12 cellular contexts compared by ENCODE assay signal in genomic region chr19:48772503-48772953, GRCh38. TPM values are rescaled to one million over a fixed set of nuclear protein-coding genes. Genes with fewer than 3 reads are reported as not detected.
DNase-seq lines count a peak whose midpoint lies in the region; ATAC-seq and TF ChIP-seq lines count a peak whose summit lies in the region.
"Had no signal": no experiment of that assay in that cellular context is flagged by ENCODE, and none has a peak within 500 bp of the region (broad histone marks: within the 10 kb centered on the region; RNA-seq: fewer than 3 reads in every experiment).

No MANE protein-coding gene starts in this region.

- no peaks in the 10 kb centered on the region for H3K9me3 ChIP-seq in left lung
- H3K9me3 ChIP-seq in upper lobe of left lung, result no peaks in the 10 kb centered on the region
- H3K9me3 ChIP-seq in Peyer's patch, result no peaks in the 10 kb centered on the region

- peak; percentile 47 for ATAC-seq in left lung
- ATAC-seq in upper lobe of left lung (ENCODE audit: low FRiP score in 2 of 2), result peak; percentile 4 to 12
- ATAC-seq in GM18498 (IDR thresholded peaks at IDR 0.05; ENCODE audit: unreplicated experiment), result no peak

- H3K36me3 ChIP-seq in left lung (no peaks in the 10 kb centered on the region), upper lobe of left lung (no peaks in the 10 kb centered on the region), Peyer's patch (no peaks in the 10 kb centered on the region)

- H3K4me3 ChIP-seq in left lung, result no peak overlapping the region
- H3K4me3 ChIP-seq in upper lobe of left lung, result no peak overlapping the region
- H3K4me3 ChIP-seq in Peyer's patch, result no peak overlapping the region
- H3K4me3 ChIP-seq: smooth muscle cell had no signal

- WGBS in upper lobe of left lung, 2 donors, result 44 to 67% methylated on average over 13 of the region's 13 CpGs

- no peak for TF ChIP-seq CTCF in left lung (IDR thresholded peaks at IDR 0.05)
- no peak for TF ChIP-seq CTCF in upper lobe of left lung (IDR thresholded peaks at IDR 0.05)
- TF ChIP-seq CTCF in Peyer's patch (IDR thresholded peaks at IDR 0.05), result no peak

- no peak for TF ChIP-seq POLR2A in upper lobe of left lung (IDR thresholded peaks at IDR 0.05)
- no peak for TF ChIP-seq POLR2A in Peyer's patch (IDR thresholded peaks at IDR 0.05)

- H3K27me3 ChIP-seq in left lung (peaks cover 0 to 7% of the 10 kb centered on the region in 2 donors), upper lobe of left lung (no peaks in the 10 kb centered on the region), Peyer's patch (no peaks in the 10 kb centered on the region)

- DNase-seq in NCI-H2196 (lab: John Stamatoyannopoulos, UW; ENCODE audit: unreplicated experiment), result peak; percentile 12
- no peak for DNase-seq in NCI-H2196 treated with DMSO at 0.1 percent for 48 hours (lab: John Stamatoyannopoulos, UW; ENCODE audit: unreplicated experiment)
- peak in 1 of 2 donors; percentile 13 for DNase-seq in left lung
- DNase-seq in upper lobe of left lung, result peak in 1 of 2 donors; percentile 80
- DNase-seq in Peyer's patch, result no peak
- DNase-seq: activated effector memory CD4-positive, alpha-beta T cell treated with Interleukin-2 at 50 U/mL for 16 hours; endodermal cell; NCI-H1092 treated with DMSO at 0.1 percent for 48 hours; substantia nigra had no signal

- no peak overlapping the region for H3K27ac ChIP-seq in left lung
- peak overlapping the region in 2 of 4 donors; percentile 8 to 61 for H3K27ac ChIP-seq in upper lobe of left lung
- no peak overlapping the region for H3K27ac ChIP-seq in Peyer's patch

- intact Hi-C loops in left lung (cut with DNase I), result no loop called here

- H3K4me1 ChIP-seq in left lung, result peaks cover 0 to 10% of the 10 kb centered on the region in 2 donors
- peaks cover 0 to 4% (median 0%) of the 10 kb centered on the region in 4 donors for H3K4me1 ChIP-seq in upper lobe of left lung
- no peaks in the 10 kb centered on the region for H3K4me1 ChIP-seq in Peyer's patch

- TF ChIP-seq EP300 in upper lobe of left lung (IDR thresholded peaks at IDR 0.05), result no peak

RNA-seq across cellular contexts. Expression of gene FGF21, which starts 17.2 kb away (rescaled TPM):
- total RNA-seq in left lung (not detected), upper lobe of left lung (not detected), Peyer's patch (not detected)
- total RNA-seq: endodermal cell, NCI-H460, smooth muscle cell had no signal

RNA-seq across cellular contexts. Expression of gene FUT1, which starts 20.1 kb away (rescaled TPM):
- 1 to 10 TPM; 6.0 to 8.7 TPM for total RNA-seq in left lung
- 10 to 100 TPM in 3 of 6 donors, 1 to 10 TPM in 3; 7.2 to 17.4 (median 10.1) TPM for total RNA-seq in upper lobe of left lung
- total RNA-seq in Peyer's patch, result 1 to 10 TPM in 1 of 4 donors, under 1 TPM in 3; 0.38 to 1.2 (median 0.68) TPM

RNA-seq across cellular contexts. Expression of gene IZUMO1, which starts 25.8 kb away (rescaled TPM):
- total RNA-seq in left lung (1 to 10 TPM in 1 of 2 donors, under 1 TPM in 1; 0.96 to 1.5 TPM), upper lobe of left lung (1 to 10 TPM in 5 of 6 donors, not detected in 1; 1.4 to 4.2 (median 2.5) TPM), Peyer's patch (not detected)

RNA-seq across cellular contexts. Expression of gene RASIP1, which starts 32.1 kb away (rescaled TPM):
- total RNA-seq in left lung (10 to 100 TPM; 15.0 to 25.4 TPM), upper lobe of left lung (10 to 100 TPM; 14.7 to 74.4 (median 26.3) TPM), Peyer's patch (1 to 10 TPM; 1.8 to 6.6 (median 3.4) TPM)

RNA-seq across cellular contexts. Expression of gene BCAT2, which starts 38.3 kb away (rescaled TPM):
- 10 to 100 TPM; 68.5 to 87.5 TPM for total RNA-seq in left lung
- 100 to 1,000 TPM in 1 of 6 donors, 10 to 100 TPM in 5; 50.7 to 221 (median 81.2) TPM for total RNA-seq in upper lobe of left lung
- total RNA-seq in Peyer's patch, result 10 to 100 TPM; 22.4 to 53.6 (median 30.2) TPM
